Comparison of ENCODE assay signal across 8 cellular contexts in genomic region chr19:44905437-44906160, GRCh38. TPM values are rescaled to one million over a fixed set of nuclear protein-coding genes. Genes with fewer than 3 reads are reported as not detected.
DNase-seq lines count a peak whose midpoint lies in the region; ATAC-seq lines count a peak whose summit lies in the region.

Gene APOE, plus strand, starts transcription at chr19:44905796. Its CDS starts 829 bp downstream, at chr19:44906625.

- peaks cover 8% of the 10 kb centered on the region for H3K4me1 Mint-ChIP-seq in T-helper 17 cell

- peak; percentile 84 for DNase-seq in DMS 273 (lab: John Stamatoyannopoulos, UW; ENCODE audit: unreplicated experiment)
- DNase-seq in T-helper 17 cell, result no peak
- DNase-seq in foreskin melanocyte, result peak; percentile 38
- no peak for DNase-seq in occipital lobe (lab: John Stamatoyannopoulos, UW)
- no peak for DNase-seq in RKO (ENCODE audit: low spot score)
- no peak for DNase-seq in effector CD4-positive, alpha-beta T cell
- DNase-seq in HT-29 (ENCODE audit: low spot score), result no peak

- peak within 1 kb of the TSS; percentile 57 for H3K4me3 Mint-ChIP-seq in T-helper 17 cell

- no peaks in the 10 kb centered on the region for H3K9me3 ChIP-seq in T-helper 17 cell (ENCODE audit: control insufficient read depth, low read length, poor library complexity, severe bottlenecking)

- peaks cover 14% of the 10 kb centered on the region for H3K27me3 Mint-ChIP-seq in T-helper 17 cell

- H3K36me3 Mint-ChIP-seq in T-helper 17 cell (ENCODE audit: low read depth), result peaks cover 3% of the 10 kb centered on the region

- H3K27ac Mint-ChIP-seq in T-helper 17 cell, result no peak within 1 kb of the TSS

- ATAC-seq in T-helper 17 cell (no peak), HG02623 (IDR thresholded peaks at IDR 0.05; ENCODE audit: unreplicated experiment) (no peak)

RNA-seq across cellular contexts. Expression of gene APOE, which starts in this region (rescaled TPM):
- total RNA-seq in T-helper 17 cell (1 to 10 TPM; 1.3 to 2.0 TPM), occipital lobe (68.9 TPM)
- total RNA-seq in HT-29 (2014; rRNA removed; shearing (Covaris generic)), result 1.5 and 2.5 TPM in 2 replicates

Comparison
In these comparisons a context has a peak if more than half of its experiments do, and no peak if none do; other contexts are left out.
1. RNA of gene APOE (total RNA-seq): 68.9 TPM in occipital lobe (single experiment); 1.3 to 2.0 TPM in T-helper 17 cell and 1.5 to 2.5 TPM in HT-29; every median in the first group is over 10 times any median in the second.
2. DNase-seq: peak in DMS 273 (single experiment) and foreskin melanocyte (single experiment); none in T-helper 17 cell (0 of 3), occipital lobe (single experiment), RKO (single experiment), effector CD4-positive, alpha-beta T cell (single experiment) and HT-29 (single experiment).